In the genomic region with DNA sequence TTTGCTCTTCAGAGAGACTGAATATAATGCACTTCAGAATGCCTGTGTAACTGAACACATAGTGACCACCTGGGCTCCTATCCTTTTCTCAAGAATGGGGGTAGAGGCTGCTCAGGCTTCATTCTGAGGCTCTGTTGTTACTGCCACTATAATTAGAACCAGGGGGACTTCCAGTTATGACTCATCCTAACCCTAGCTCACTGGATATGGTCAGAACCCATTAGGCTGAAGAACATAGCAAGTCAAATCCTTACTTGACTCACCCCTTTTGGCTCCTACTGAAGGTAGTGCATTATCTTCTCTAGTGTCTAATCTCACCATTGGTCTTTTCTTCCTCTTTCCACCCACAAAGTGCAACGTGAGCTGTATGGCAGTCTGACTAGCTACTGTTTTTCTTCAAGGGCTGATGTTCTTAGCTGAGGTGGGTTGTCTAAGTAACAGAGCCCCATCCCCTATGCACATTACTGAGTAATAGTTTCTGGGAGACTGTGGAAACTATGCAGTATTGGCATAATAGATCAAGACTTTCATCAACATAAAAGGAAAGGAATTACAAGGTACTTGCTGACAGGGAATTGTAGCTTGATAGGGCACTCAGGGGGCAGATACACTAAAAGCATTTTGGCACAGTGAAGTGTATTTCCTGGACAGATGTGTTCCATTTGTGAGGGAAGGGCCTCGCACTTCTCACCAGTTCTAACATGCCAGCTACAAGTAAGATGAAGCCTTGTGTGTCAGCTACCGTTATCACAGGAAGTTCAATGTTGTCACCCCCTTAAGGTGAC, we compare ENCODE assay signal across 1 cellular context.
A peak's percentile ranks its signal among the peaks of the same experiment; 100 is the strongest.
TF ChIP-seq lines count a peak whose summit lies in the region.

No MANE protein-coding gene starts in this region.

TF ChIP-seq in GM12878, 131 proteins besides CTCF, POLR2A, EP300 and RAD21 (continued from another document and continues in another):
- TF ChIP-seq SMC3 (IDR thresholded peaks at IDR 0.05; ENCODE audit: borderline replicate concordance, low read length) (0 out of 2 replicates have a peak, but pooled peaks have one; percentile 35), CREM (IDR thresholded peaks at IDR 0.05; ENCODE audit: low read depth) (peak; percentile 95), PAX8 (IDR thresholded peaks at IDR 0.05) (no peak), JUNB (IDR thresholded peaks at IDR 0.05) (peak; percentile 99), SPI1 (IDR thresholded peaks at IDR 0.05; ENCODE audit: borderline replicate concordance, insufficient read depth, low read depth, low read length) (0 out of 2 replicates have a peak, but pooled peaks have one; percentile 11), MXI1 (IDR thresholded peaks at IDR 0.05; ENCODE audit: low read depth, low read length) (0 out of 2 replicates have a peak, but pooled peaks have one; percentile 40), FOXK2 (IDR thresholded peaks at IDR 0.05) (no peak), RFX5 (IDR thresholded peaks at IDR 0.05; ENCODE audit: low read depth, low read length) (no peak), LARP7 (IDR thresholded peaks at IDR 0.05) (no peak), BCL11A (IDR thresholded peaks at IDR 0.05; ENCODE audit: low read depth, low read length) (peak; percentile 100), GATAD2B (conservative IDR thresholded peaks at IDR 0.05; ENCODE audit: low read depth) (peak; percentile 71), ZNF24 (IDR thresholded peaks at IDR 0.05) (peak; percentile 79), TCF7 (IDR thresholded peaks at IDR 0.05; ENCODE audit: borderline replicate concordance) (peak; percentile 57; the same call in 1 of the 2 replicates), RUNX3 (IDR thresholded peaks at IDR 0.05; ENCODE audit: low read length) (peak; percentile 97), GABPA (IDR thresholded peaks at IDR 0.05; ENCODE audit: low read depth) (peak; percentile 72), SP1 (IDR thresholded peaks at IDR 0.05; ENCODE audit: low read depth, low read length) (peak; percentile 79), SRF (IDR thresholded peaks at IDR 0.05; ENCODE audit: low read depth in 2 of 2, low read length in 2 of 2) (peak in 1 of 2 experiments; percentile 84; a peak in 2 of 4 replicates), CREB1 (IDR thresholded peaks at IDR 0.05; ENCODE audit: low read depth) (peak; percentile 62), BACH1 (IDR thresholded peaks at IDR 0.05; ENCODE audit: borderline replicate concordance) (peak; percentile 91; the same call in 1 of the 2 replicates), DPF2 (IDR thresholded peaks at IDR 0.05) (peak; percentile 99), MYC (IDR thresholded peaks at IDR 0.05; ENCODE audit: insufficient read depth, insufficient read length, insufficient replicate concordance, low read length, severe bottlenecking) (no peak), IRF4 (IDR thresholded peaks at IDR 0.05; ENCODE audit: low read depth, low read length) (peak; percentile 100), ZNF217 (IDR thresholded peaks at IDR 0.05) (peak; percentile 94), BRCA1 (IDR thresholded peaks at IDR 0.05; ENCODE audit: low read depth, low read length) (no peak), YY1 (IDR thresholded peaks at IDR 0.05; ENCODE audit: low read depth, low read length) (peak; percentile 63), BMI1 (IDR thresholded peaks at IDR 0.05; ENCODE audit: borderline replicate concordance) (peak; percentile 81), TAF1 (IDR thresholded peaks at IDR 0.05; ENCODE audit: borderline replicate concordance, low read depth, low read length) (peak; percentile 25), MTA2 (IDR thresholded peaks at IDR 0.05; ENCODE audit: low read depth) (peak; percentile 97), RAD51 (IDR thresholded peaks at IDR 0.05) (peak; percentile 39; the same call in 1 of the 2 replicates), MEF2A (IDR thresholded peaks at IDR 0.05; ENCODE audit: insufficient read depth, low read depth, low read length) (peak; percentile 100), ESRRA (IDR thresholded peaks at IDR 0.05; ENCODE audit: low read length) (no peak), ZNF207 (IDR thresholded peaks at IDR 0.05; ENCODE audit: borderline replicate concordance) (no peak), ZBED1 (IDR thresholded peaks at IDR 0.05; ENCODE audit: borderline replicate concordance) (peak; percentile 97), NR2C1 (IDR thresholded peaks at IDR 0.05) (no peak), NR2F1 (conservative IDR thresholded peaks at IDR 0.05) (peak; percentile 91)
- TF ChIP-seq, protein P1, sequence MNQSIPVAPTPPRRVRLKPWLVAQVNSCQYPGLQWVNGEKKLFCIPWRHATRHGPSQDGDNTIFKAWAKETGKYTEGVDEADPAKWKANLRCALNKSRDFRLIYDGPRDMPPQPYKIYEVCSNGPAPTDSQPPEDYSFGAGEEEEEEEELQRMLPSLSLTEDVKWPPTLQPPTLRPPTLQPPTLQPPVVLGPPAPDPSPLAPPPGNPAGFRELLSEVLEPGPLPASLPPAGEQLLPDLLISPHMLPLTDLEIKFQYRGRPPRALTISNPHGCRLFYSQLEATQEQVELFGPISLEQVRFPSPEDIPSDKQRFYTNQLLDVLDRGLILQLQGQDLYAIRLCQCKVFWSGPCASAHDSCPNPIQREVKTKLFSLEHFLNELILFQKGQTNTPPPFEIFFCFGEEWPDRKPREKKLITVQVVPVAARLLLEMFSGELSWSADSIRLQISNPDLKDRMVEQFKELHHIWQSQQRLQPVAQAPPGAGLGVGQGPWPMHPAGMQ (IDR thresholded peaks at IDR 0.05; ENCODE audit: borderline replicate concordance), result no peak
- TF ChIP-seq, protein P2, sequence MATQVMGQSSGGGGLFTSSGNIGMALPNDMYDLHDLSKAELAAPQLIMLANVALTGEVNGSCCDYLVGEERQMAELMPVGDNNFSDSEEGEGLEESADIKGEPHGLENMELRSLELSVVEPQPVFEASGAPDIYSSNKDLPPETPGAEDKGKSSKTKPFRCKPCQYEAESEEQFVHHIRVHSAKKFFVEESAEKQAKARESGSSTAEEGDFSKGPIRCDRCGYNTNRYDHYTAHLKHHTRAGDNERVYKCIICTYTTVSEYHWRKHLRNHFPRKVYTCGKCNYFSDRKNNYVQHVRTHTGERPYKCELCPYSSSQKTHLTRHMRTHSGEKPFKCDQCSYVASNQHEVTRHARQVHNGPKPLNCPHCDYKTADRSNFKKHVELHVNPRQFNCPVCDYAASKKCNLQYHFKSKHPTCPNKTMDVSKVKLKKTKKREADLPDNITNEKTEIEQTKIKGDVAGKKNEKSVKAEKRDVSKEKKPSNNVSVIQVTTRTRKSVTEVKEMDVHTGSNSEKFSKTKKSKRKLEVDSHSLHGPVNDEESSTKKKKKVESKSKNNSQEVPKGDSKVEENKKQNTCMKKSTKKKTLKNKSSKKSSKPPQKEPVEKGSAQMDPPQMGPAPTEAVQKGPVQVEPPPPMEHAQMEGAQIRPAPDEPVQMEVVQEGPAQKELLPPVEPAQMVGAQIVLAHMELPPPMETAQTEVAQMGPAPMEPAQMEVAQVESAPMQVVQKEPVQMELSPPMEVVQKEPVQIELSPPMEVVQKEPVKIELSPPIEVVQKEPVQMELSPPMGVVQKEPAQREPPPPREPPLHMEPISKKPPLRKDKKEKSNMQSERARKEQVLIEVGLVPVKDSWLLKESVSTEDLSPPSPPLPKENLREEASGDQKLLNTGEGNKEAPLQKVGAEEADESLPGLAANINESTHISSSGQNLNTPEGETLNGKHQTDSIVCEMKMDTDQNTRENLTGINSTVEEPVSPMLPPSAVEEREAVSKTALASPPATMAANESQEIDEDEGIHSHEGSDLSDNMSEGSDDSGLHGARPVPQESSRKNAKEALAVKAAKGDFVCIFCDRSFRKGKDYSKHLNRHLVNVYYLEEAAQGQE (IDR thresholded peaks at IDR 0.05; ENCODE audit: low read depth, low read length), result peak; percentile 40; the same call in 1 of the 2 replicates
- TF ChIP-seq, protein P3, sequence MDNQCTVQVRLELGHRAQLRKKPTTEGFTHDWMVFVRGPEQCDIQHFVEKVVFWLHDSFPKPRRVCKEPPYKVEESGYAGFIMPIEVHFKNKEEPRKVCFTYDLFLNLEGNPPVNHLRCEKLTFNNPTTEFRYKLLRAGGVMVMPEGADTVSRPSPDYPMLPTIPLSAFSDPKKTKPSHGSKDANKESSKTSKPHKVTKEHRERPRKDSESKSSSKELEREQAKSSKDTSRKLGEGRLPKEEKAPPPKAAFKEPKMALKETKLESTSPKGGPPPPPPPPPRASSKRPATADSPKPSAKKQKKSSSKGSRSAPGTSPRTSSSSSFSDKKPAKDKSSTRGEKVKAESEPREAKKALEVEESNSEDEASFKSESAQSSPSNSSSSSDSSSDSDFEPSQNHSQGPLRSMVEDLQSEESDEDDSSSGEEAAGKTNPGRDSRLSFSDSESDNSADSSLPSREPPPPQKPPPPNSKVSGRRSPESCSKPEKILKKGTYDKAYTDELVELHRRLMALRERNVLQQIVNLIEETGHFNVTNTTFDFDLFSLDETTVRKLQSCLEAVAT (IDR thresholded peaks at IDR 0.05), result peak; percentile 86
- TF ChIP-seq, protein P4, sequence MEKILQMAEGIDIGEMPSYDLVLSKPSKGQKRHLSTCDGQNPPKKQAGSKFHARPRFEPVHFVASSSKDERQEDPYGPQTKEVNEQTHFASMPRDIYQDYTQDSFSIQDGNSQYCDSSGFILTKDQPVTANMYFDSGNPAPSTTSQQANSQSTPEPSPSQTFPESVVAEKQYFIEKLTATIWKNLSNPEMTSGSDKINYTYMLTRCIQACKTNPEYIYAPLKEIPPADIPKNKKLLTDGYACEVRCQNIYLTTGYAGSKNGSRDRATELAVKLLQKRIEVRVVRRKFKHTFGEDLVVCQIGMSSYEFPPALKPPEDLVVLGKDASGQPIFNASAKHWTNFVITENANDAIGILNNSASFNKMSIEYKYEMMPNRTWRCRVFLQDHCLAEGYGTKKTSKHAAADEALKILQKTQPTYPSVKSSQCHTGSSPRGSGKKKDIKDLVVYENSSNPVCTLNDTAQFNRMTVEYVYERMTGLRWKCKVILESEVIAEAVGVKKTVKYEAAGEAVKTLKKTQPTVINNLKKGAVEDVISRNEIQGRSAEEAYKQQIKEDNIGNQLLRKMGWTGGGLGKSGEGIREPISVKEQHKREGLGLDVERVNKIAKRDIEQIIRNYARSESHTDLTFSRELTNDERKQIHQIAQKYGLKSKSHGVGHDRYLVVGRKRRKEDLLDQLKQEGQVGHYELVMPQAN (conservative IDR thresholded peaks at IDR 0.05), result no peak
- TF ChIP-seq, protein P5, sequence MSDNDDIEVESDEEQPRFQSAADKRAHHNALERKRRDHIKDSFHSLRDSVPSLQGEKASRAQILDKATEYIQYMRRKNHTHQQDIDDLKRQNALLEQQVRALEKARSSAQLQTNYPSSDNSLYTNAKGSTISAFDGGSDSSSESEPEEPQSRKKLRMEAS (IDR thresholded peaks at IDR 0.05; ENCODE audit: low read depth, low read length), result 0 out of 2 replicates have a peak, but pooled peaks have one; percentile 39
- TF ChIP-seq, protein P6, sequence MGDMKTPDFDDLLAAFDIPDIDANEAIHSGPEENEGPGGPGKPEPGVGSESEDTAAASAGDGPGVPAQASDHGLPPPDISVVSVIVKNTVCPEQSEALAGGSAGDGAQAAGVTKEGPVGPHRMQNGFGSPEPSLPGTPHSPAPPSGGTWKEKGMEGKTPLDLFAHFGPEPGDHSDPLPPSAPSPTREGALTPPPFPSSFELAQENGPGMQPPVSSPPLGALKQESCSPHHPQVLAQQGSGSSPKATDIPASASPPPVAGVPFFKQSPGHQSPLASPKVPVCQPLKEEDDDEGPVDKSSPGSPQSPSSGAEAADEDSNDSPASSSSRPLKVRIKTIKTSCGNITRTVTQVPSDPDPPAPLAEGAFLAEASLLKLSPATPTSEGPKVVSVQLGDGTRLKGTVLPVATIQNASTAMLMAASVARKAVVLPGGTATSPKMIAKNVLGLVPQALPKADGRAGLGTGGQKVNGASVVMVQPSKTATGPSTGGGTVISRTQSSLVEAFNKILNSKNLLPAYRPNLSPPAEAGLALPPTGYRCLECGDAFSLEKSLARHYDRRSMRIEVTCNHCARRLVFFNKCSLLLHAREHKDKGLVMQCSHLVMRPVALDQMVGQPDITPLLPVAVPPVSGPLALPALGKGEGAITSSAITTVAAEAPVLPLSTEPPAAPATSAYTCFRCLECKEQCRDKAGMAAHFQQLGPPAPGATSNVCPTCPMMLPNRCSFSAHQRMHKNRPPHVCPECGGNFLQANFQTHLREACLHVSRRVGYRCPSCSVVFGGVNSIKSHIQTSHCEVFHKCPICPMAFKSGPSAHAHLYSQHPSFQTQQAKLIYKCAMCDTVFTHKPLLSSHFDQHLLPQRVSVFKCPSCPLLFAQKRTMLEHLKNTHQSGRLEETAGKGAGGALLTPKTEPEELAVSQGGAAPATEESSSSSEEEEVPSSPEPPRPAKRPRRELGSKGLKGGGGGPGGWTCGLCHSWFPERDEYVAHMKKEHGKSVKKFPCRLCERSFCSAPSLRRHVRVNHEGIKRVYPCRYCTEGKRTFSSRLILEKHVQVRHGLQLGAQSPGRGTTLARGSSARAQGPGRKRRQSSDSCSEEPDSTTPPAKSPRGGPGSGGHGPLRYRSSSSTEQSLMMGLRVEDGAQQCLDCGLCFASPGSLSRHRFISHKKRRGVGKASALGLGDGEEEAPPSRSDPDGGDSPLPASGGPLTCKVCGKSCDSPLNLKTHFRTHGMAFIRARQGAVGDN (IDR thresholded peaks at IDR 0.05), result peak; percentile 83; the same call in 1 of the 2 replicates
- TF ChIP-seq, protein P7, sequence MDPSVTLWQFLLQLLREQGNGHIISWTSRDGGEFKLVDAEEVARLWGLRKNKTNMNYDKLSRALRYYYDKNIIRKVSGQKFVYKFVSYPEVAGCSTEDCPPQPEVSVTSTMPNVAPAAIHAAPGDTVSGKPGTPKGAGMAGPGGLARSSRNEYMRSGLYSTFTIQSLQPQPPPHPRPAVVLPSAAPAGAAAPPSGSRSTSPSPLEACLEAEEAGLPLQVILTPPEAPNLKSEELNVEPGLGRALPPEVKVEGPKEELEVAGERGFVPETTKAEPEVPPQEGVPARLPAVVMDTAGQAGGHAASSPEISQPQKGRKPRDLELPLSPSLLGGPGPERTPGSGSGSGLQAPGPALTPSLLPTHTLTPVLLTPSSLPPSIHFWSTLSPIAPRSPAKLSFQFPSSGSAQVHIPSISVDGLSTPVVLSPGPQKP (IDR thresholded peaks at IDR 0.05; ENCODE audit: low read depth, low read length), result no peak
- TF ChIP-seq, protein P8, sequence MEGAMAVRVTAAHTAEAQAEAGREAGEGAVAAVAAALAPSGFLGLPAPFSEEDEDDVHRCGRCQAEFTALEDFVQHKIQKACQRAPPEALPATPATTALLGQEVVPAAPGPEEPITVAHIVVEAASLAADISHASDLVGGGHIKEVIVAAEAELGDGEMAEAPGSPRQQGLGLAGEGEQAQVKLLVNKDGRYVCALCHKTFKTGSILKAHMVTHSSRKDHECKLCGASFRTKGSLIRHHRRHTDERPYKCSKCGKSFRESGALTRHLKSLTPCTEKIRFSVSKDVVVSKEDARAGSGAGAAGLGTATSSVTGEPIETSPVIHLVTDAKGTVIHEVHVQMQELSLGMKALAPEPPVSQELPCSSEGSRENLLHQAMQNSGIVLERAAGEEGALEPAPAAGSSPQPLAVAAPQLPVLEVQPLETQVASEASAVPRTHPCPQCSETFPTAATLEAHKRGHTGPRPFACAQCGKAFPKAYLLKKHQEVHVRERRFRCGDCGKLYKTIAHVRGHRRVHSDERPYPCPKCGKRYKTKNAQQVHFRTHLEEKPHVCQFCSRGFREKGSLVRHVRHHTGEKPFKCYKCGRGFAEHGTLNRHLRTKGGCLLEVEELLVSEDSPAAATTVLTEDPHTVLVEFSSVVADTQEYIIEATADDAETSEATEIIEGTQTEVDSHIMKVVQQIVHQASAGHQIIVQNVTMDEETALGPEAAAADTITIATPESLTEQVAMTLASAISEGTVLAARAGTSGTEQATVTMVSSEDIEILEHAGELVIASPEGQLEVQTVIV (IDR thresholded peaks at IDR 0.05; ENCODE audit: borderline replicate concordance, partially characterized antibody), result no peak
